1 cellular context compared by ENCODE assay signal in genomic region chr10:110864662-110865140, GRCh38.
TF ChIP-seq lines count a peak whose summit lies in the region.

No MANE protein-coding gene starts in this region.

TF ChIP-seq in HepG2, 621 proteins besides CTCF, POLR2A, EP300 and RAD21 (continued from another document):
- TF ChIP-seq ZNF280D (CRISPR knock-in tag; IDR thresholded peaks at IDR 0.05): no peak
- no peak for TF ChIP-seq ZNF446 (CRISPR knock-in tag; IDR thresholded peaks at IDR 0.05)
- no peak for TF ChIP-seq ZNF577 (CRISPR knock-in tag; IDR thresholded peaks at IDR 0.05; ENCODE audit: borderline replicate concordance, low read depth)
- peak; percentile 71 for TF ChIP-seq ELF3 (CRISPR knock-in tag; IDR thresholded peaks at IDR 0.05)
- no peak for TF ChIP-seq CBFB (CRISPR knock-in tag; IDR thresholded peaks at IDR 0.05)
- TF ChIP-seq UBTF (CRISPR knock-in tag; IDR thresholded peaks at IDR 0.05): no peak
